In the genomic region with DNA sequence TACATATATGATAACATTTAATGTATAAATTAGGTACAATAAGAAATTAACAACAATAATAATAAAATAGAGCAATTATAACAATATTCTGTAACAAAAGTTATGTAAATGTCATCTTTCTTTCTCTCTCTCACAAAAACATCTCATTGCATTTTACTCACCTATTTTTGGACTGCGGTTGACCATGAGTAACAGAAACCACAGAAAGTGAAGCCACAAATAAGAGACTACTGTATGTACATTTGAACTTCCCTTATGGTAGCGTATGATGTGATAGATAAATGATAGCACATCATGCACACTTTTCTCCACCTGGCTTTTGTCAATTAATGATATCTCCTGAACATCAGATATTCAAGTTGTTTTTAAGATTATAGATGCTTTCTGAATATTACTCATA, we compare ENCODE assay signal across 1 cellular context.
TF ChIP-seq lines count a peak whose summit lies in the region.

No MANE protein-coding gene starts in this region.

TF ChIP-seq in GM12878, 131 proteins besides CTCF, POLR2A, EP300 and RAD21 (continued from another document and continues in another):
- TF ChIP-seq, protein P1, sequence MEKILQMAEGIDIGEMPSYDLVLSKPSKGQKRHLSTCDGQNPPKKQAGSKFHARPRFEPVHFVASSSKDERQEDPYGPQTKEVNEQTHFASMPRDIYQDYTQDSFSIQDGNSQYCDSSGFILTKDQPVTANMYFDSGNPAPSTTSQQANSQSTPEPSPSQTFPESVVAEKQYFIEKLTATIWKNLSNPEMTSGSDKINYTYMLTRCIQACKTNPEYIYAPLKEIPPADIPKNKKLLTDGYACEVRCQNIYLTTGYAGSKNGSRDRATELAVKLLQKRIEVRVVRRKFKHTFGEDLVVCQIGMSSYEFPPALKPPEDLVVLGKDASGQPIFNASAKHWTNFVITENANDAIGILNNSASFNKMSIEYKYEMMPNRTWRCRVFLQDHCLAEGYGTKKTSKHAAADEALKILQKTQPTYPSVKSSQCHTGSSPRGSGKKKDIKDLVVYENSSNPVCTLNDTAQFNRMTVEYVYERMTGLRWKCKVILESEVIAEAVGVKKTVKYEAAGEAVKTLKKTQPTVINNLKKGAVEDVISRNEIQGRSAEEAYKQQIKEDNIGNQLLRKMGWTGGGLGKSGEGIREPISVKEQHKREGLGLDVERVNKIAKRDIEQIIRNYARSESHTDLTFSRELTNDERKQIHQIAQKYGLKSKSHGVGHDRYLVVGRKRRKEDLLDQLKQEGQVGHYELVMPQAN (conservative IDR thresholded peaks at IDR 0.05) = no peak
- TF ChIP-seq, protein P2, sequence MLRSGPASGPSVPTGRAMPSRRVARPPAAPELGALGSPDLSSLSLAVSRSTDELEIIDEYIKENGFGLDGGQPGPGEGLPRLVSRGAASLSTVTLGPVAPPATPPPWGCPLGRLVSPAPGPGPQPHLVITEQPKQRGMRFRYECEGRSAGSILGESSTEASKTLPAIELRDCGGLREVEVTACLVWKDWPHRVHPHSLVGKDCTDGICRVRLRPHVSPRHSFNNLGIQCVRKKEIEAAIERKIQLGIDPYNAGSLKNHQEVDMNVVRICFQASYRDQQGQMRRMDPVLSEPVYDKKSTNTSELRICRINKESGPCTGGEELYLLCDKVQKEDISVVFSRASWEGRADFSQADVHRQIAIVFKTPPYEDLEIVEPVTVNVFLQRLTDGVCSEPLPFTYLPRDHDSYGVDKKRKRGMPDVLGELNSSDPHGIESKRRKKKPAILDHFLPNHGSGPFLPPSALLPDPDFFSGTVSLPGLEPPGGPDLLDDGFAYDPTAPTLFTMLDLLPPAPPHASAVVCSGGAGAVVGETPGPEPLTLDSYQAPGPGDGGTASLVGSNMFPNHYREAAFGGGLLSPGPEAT (IDR thresholded peaks at IDR 0.05; ENCODE audit: low read depth) = no peak
- no peak for TF ChIP-seq ZSCAN29 (IDR thresholded peaks at IDR 0.05)
- no peak for TF ChIP-seq SRF (IDR thresholded peaks at IDR 0.05; ENCODE audit: low read depth in 2 of 2, low read length in 2 of 2)
- TF ChIP-seq, protein P3, sequence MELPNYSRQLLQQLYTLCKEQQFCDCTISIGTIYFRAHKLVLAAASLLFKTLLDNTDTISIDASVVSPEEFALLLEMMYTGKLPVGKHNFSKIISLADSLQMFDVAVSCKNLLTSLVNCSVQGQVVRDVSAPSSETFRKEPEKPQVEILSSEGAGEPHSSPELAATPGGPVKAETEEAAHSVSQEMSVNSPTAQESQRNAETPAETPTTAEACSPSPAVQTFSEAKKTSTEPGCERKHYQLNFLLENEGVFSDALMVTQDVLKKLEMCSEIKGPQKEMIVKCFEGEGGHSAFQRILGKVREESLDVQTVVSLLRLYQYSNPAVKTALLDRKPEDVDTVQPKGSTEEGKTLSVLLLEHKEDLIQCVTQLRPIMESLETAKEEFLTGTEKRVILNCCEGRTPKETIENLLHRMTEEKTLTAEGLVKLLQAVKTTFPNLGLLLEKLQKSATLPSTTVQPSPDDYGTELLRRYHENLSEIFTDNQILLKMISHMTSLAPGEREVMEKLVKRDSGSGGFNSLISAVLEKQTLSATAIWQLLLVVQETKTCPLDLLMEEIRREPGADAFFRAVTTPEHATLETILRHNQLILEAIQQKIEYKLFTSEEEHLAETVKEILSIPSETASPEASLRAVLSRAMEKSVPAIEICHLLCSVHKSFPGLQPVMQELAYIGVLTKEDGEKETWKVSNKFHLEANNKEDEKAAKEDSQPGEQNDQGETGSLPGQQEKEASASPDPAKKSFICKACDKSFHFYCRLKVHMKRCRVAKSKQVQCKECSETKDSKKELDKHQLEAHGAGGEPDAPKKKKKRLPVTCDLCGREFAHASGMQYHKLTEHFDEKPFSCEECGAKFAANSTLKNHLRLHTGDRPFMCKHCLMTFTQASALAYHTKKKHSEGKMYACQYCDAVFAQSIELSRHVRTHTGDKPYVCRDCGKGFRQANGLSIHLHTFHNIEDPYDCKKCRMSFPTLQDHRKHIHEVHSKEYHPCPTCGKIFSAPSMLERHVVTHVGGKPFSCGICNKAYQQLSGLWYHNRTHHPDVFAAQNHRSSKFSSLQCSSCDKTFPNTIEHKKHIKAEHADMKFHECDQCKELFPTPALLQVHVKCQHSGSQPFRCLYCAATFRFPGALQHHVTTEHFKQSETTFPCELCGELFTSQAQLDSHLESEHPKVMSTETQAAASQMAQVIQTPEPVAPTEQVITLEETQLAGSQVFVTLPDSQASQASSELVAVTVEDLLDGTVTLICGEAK (IDR thresholded peaks at IDR 0.05; ENCODE audit: borderline replicate concordance) = no peak
- TF ChIP-seq CREM (IDR thresholded peaks at IDR 0.05; ENCODE audit: low read depth) = peak; percentile 23; the same call in 1 of the 2 replicates
- TF ChIP-seq WRNIP1 (IDR thresholded peaks at IDR 0.05; ENCODE audit: borderline replicate concordance, low read depth, low read length) = no peak
- no peak for TF ChIP-seq SMC3 (IDR thresholded peaks at IDR 0.05; ENCODE audit: borderline replicate concordance, low read length)
- TF ChIP-seq ESRRA (IDR thresholded peaks at IDR 0.05; ENCODE audit: low read length) = no peak
- TF ChIP-seq, protein P4, sequence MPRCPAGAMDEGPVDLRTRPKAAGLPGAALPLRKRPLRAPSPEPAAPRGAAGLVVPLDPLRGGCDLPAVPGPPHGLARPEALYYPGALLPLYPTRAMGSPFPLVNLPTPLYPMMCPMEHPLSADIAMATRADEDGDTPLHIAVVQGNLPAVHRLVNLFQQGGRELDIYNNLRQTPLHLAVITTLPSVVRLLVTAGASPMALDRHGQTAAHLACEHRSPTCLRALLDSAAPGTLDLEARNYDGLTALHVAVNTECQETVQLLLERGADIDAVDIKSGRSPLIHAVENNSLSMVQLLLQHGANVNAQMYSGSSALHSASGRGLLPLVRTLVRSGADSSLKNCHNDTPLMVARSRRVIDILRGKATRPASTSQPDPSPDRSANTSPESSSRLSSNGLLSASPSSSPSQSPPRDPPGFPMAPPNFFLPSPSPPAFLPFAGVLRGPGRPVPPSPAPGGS (IDR thresholded peaks at IDR 0.05; ENCODE audit: borderline replicate concordance, insufficient read depth, low read depth, low read length, poor library complexity, severe bottlenecking) = no peak
- TF ChIP-seq, protein P5, sequence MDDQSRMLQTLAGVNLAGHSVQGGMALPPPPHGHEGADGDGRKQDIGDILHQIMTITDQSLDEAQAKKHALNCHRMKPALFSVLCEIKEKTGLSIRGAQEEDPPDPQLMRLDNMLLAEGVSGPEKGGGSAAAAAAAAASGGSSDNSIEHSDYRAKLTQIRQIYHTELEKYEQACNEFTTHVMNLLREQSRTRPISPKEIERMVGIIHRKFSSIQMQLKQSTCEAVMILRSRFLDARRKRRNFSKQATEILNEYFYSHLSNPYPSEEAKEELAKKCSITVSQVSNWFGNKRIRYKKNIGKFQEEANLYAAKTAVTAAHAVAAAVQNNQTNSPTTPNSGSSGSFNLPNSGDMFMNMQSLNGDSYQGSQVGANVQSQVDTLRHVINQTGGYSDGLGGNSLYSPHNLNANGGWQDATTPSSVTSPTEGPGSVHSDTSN (IDR thresholded peaks at IDR 0.05; ENCODE audit: insufficient replicate concordance, low read depth, low read length) = no peak
- no peak for TF ChIP-seq FOS (IDR thresholded peaks at IDR 0.05; ENCODE audit: borderline replicate concordance, extremely low read depth, insufficient read length)
- no peak for TF ChIP-seq HCFC1 (IDR thresholded peaks at IDR 0.05; ENCODE audit: low read length)
- peak; percentile 52 to 55; a peak in 2 of 4 replicates for TF ChIP-seq BHLHE40 (IDR thresholded peaks at IDR 0.05; ENCODE audit: borderline replicate concordance in 1 of 2, low read depth in 2 of 2, low read length in 1 of 2)
- TF ChIP-seq PAX5 (IDR thresholded peaks at IDR 0.05; ENCODE audit: borderline replicate concordance, low read depth, low read length) = peak; percentile 27; the same call in 1 of the 2 replicates
- TF ChIP-seq, protein P6, sequence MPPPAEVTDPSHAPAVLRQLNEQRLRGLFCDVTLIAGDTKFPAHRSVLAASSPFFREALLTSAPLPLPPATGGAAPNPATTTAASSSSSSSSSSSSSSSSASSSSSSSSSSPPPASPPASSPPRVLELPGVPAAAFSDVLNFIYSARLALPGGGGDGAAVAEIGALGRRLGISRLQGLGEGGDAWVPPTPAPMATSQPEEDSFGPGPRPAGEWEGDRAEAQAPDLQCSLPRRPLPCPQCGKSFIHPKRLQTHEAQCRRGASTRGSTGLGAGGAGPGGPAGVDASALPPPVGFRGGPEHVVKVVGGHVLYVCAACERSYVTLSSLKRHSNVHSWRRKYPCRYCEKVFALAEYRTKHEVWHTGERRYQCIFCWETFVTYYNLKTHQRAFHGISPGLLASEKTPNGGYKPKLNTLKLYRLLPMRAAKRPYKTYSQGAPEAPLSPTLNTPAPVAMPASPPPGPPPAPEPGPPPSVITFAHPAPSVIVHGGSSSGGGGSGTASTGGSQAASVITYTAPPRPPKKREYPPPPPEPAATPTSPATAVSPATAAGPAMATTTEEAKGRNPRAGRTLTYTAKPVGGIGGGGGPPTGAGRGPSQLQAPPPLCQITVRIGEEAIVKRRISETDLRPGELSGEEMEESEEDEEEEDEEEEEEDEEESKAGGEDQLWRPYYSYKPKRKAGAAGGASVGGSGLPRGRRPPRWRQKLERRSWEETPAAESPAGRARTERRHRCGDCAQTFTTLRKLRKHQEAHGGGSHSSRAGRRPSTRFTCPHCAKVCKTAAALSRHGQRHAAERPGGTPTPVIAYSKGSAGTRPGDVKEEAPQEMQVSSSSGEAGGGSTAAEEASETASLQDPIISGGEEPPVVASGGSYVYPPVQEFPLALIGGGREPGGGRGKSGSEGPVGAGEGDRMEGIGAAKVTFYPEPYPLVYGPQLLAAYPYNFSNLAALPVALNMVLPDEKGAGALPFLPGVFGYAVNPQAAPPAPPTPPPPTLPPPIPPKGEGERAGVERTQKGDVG (CRISPR knock-in tag; IDR thresholded peaks at IDR 0.05) = no peak
- no peak for TF ChIP-seq TAF1 (IDR thresholded peaks at IDR 0.05; ENCODE audit: borderline replicate concordance, low read depth, low read length)
- TF ChIP-seq ZNF622 (IDR thresholded peaks at IDR 0.05) = no peak
- no peak for TF ChIP-seq IRF4 (IDR thresholded peaks at IDR 0.05; ENCODE audit: low read depth, low read length)
- TF ChIP-seq, protein P7, sequence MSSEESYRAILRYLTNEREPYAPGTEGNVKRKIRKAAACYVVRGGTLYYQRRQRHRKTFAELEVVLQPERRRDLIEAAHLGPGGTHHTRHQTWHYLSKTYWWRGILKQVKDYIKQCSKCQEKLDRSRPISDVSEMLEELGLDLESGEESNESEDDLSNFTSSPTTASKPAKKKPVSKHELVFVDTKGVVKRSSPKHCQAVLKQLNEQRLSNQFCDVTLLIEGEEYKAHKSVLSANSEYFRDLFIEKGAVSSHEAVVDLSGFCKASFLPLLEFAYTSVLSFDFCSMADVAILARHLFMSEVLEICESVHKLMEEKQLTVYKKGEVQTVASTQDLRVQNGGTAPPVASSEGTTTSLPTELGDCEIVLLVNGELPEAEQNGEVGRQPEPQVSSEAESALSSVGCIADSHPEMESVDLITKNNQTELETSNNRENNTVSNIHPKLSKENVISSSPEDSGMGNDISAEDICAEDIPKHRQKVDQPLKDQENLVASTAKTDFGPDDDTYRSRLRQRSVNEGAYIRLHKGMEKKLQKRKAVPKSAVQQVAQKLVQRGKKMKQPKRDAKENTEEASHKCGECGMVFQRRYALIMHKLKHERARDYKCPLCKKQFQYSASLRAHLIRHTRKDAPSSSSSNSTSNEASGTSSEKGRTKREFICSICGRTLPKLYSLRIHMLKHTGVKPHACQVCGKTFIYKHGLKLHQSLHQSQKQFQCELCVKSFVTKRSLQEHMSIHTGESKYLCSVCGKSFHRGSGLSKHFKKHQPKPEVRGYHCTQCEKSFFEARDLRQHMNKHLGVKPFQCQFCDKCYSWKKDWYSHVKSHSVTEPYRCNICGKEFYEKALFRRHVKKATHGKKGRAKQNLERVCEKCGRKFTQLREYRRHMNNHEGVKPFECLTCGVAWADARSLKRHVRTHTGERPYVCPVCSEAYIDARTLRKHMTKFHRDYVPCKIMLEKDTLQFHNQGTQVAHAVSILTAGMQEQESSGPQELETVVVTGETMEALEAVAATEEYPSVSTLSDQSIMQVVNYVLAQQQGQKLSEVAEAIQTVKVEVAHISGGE (CRISPR knock-in tag; IDR thresholded peaks at IDR 0.05) = no peak
- TF ChIP-seq, protein P8, sequence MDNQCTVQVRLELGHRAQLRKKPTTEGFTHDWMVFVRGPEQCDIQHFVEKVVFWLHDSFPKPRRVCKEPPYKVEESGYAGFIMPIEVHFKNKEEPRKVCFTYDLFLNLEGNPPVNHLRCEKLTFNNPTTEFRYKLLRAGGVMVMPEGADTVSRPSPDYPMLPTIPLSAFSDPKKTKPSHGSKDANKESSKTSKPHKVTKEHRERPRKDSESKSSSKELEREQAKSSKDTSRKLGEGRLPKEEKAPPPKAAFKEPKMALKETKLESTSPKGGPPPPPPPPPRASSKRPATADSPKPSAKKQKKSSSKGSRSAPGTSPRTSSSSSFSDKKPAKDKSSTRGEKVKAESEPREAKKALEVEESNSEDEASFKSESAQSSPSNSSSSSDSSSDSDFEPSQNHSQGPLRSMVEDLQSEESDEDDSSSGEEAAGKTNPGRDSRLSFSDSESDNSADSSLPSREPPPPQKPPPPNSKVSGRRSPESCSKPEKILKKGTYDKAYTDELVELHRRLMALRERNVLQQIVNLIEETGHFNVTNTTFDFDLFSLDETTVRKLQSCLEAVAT (IDR thresholded peaks at IDR 0.05) = peak; percentile 90
- no peak for TF ChIP-seq ZNF207 (IDR thresholded peaks at IDR 0.05; ENCODE audit: borderline replicate concordance)
- TF ChIP-seq ETV6 (conservative IDR thresholded peaks at IDR 0.05 in 1 of 2, IDR thresholded peaks at IDR 0.05 in 1 of 2; ENCODE audit: borderline replicate concordance in 1 of 2, low read depth in 1 of 2) = no peak
- no peak for TF ChIP-seq ZZZ3 (IDR thresholded peaks at IDR 0.05; ENCODE audit: control insufficient read depth, insufficient read length, low read depth)
- TF ChIP-seq SUPT20H (IDR thresholded peaks at IDR 0.05; ENCODE audit: borderline replicate concordance, control insufficient read depth, low read depth, low read length) = no peak
- TF ChIP-seq, protein P9, sequence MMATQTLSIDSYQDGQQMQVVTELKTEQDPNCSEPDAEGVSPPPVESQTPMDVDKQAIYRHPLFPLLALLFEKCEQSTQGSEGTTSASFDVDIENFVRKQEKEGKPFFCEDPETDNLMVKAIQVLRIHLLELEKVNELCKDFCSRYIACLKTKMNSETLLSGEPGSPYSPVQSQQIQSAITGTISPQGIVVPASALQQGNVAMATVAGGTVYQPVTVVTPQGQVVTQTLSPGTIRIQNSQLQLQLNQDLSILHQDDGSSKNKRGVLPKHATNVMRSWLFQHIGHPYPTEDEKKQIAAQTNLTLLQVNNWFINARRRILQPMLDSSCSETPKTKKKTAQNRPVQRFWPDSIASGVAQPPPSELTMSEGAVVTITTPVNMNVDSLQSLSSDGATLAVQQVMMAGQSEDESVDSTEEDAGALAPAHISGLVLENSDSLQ (IDR thresholded peaks at IDR 0.05) = no peak
- TF ChIP-seq STAT1 (conservative IDR thresholded peaks at IDR 0.05) = no peak
- no peak for TF ChIP-seq NR2C1 (IDR thresholded peaks at IDR 0.05)
- no peak for TF ChIP-seq CHD2 (IDR thresholded peaks at IDR 0.05; ENCODE audit: borderline replicate concordance, low read depth, low read length)
- no peak for TF ChIP-seq MXI1 (IDR thresholded peaks at IDR 0.05; ENCODE audit: low read depth, low read length)
